8 cellular contexts compared by ENCODE assay signal in genomic region chr1:111203681-111204210, GRCh38. TPM values are rescaled to one million over a fixed set of nuclear protein-coding genes. Genes with fewer than 3 reads are reported as not detected.
DNase-seq lines count a peak whose midpoint lies in the region; ATAC-seq and TF ChIP-seq lines count a peak whose summit lies in the region.

No MANE protein-coding gene starts in this region.

- intact Hi-C loops in colonic mucosa (cut with DNase I), result no loop called here

- no peaks in the 10 kb centered on the region for H3K36me3 ChIP-seq in MM.1S (replicated peaks; ENCODE audit: insufficient read depth, low read length)
- H3K36me3 ChIP-seq in colonic mucosa, result peaks cover under 1% of the 10 kb centered on the region
- H3K36me3 ChIP-seq in mesendoderm (ENCODE audit: control insufficient read depth, insufficient read depth, low read length), result no peaks in the 10 kb centered on the region

- peak; percentile 54 for ATAC-seq in GM21786 (IDR thresholded peaks at IDR 0.05; ENCODE audit: unreplicated experiment)
- peak; percentile 40 to 42 for ATAC-seq in activated CD4-positive, CD25-positive, alpha-beta regulatory T cell treated with anti-CD3 and anti-CD28 coated beads, Interleukin-2, amount 50 U/mL, for 24 hours

- H3K4me3 ChIP-seq in MM.1S (ENCODE audit: low read length) (peak overlapping the region; percentile 62), colonic mucosa (peak overlapping the region; percentile 77), mesendoderm (ENCODE audit: low read length) (no peak overlapping the region)

- peak overlapping the region; percentile 62 for H3K56ac ChIP-seq in mesendoderm (ENCODE audit: low read length)

- H3K9me3 ChIP-seq in MM.1S (replicated peaks; ENCODE audit: insufficient read depth, low read length), result no peaks in the 10 kb centered on the region
- no peaks in the 10 kb centered on the region for H3K9me3 ChIP-seq in colonic mucosa

- no peaks in the 10 kb centered on the region for H4K20me1 ChIP-seq in MM.1S (ENCODE audit: insufficient read depth, low read length)

- H3K23ac ChIP-seq in mesendoderm (ENCODE audit: low read length), result no peak overlapping the region

- H3K4me2 ChIP-seq in MM.1S (ENCODE audit: low read depth, low read length) (peak overlapping the region; percentile 74), mesendoderm (ENCODE audit: low read length) (no peak overlapping the region)

- peak overlapping the region; percentile 56 for H2BK120ac ChIP-seq in mesendoderm (ENCODE audit: low read depth, low read length)

- H4K5ac ChIP-seq in mesendoderm (ENCODE audit: low read length), result no peak overlapping the region

- no peak overlapping the region for H2AK5ac ChIP-seq in mesendoderm (ENCODE audit: low read length)

- no peaks in the 10 kb centered on the region for H3K9me2 ChIP-seq in MM.1S (replicated peaks; ENCODE audit: insufficient read depth, low read length)

- H3K79me2 ChIP-seq in MM.1S (ENCODE audit: low read length) (no peaks in the 10 kb centered on the region), mesendoderm (ENCODE audit: control insufficient read depth, insufficient read depth, low read length) (no peaks in the 10 kb centered on the region)

- DNase-seq in GM03348 (ENCODE audit: low spot score), result peak; percentile 70
- DNase-seq in MM.1S, result peak; percentile 81
- peak; percentile 88 for DNase-seq in colonic mucosa
- DNase-seq in mesendoderm, result no peak
- DNase-seq in stimulated activated CD8-positive, alpha-beta memory T cell treated with anti-CD3 and anti-CD28 coated beads, Interleukin-4, amount 100 ng/mL, for 24 hours (ENCODE audit: low read depth), result peak; percentile 80
- no peak for DNase-seq in NCI-H446 (lab: John Stamatoyannopoulos, UW)

- H3K4me1 ChIP-seq in MM.1S (ENCODE audit: low read length), result peaks cover 25% of the 10 kb centered on the region
- H3K4me1 ChIP-seq in colonic mucosa, result peaks cover 23% of the 10 kb centered on the region
- H3K4me1 ChIP-seq in mesendoderm (ENCODE audit: control insufficient read depth, low read depth, low read length), result no peaks in the 10 kb centered on the region

- H3K18ac ChIP-seq in mesendoderm (ENCODE audit: low read length), result peak overlapping the region; percentile 5

- no peak overlapping the region for H2BK5ac ChIP-seq in mesendoderm (ENCODE audit: low read length)

- peak overlapping the region; percentile 40 for H3K4ac ChIP-seq in mesendoderm (ENCODE audit: low read depth, low read length)

- peak overlapping the region; percentile 51; the same call in 1 of the 2 replicates for H2AFZ ChIP-seq in MM.1S (ENCODE audit: low read length)

- TF ChIP-seq CTCF in MM.1S (IDR thresholded peaks at IDR 0.05; ENCODE audit: low read length), result no peak
- no peak for TF ChIP-seq CTCF in colonic mucosa (IDR thresholded peaks at IDR 0.05)

- peak overlapping the region; percentile 75 for H3K9ac ChIP-seq in MM.1S (ENCODE audit: low read length)
- H3K9ac ChIP-seq in colonic mucosa (ENCODE audit: low read depth in 2 of 2, low read length in 2 of 2), result peak overlapping the region; percentile 88 to 94
- H3K9ac ChIP-seq in mesendoderm (ENCODE audit: low read length), result no peak overlapping the region

- H2BK15ac ChIP-seq in mesendoderm (replicated peaks; ENCODE audit: low read depth), result no peak overlapping the region

- H3F3A ChIP-seq in MM.1S (ENCODE audit: insufficient read depth, low read length), result no peaks in the 10 kb centered on the region

- no peaks in the 10 kb centered on the region for H3K79me1 ChIP-seq in mesendoderm (ENCODE audit: low read length)

- H3K27ac ChIP-seq in MM.1S (ENCODE audit: low read length) (peak overlapping the region; percentile 60; the same call in 1 of the 2 replicates), colonic mucosa (peak overlapping the region; percentile 92), mesendoderm (ENCODE audit: low read depth, low read length) (no peak overlapping the region)

- WGBS in mesendoderm (ENCODE audit: extremely low coverage, insufficient coverage, low lambda C conversion rate), result no CpG with 5 or more reads among the region's 43 CpGs

- H4K8ac ChIP-seq in mesendoderm (ENCODE audit: low read depth, low read length), result no peak overlapping the region

- H3K27me3 ChIP-seq in MM.1S (replicated peaks; ENCODE audit: insufficient read depth, low read length), result no peaks in the 10 kb centered on the region
- no peaks in the 10 kb centered on the region for H3K27me3 ChIP-seq in colonic mucosa
- no peaks in the 10 kb centered on the region for H3K27me3 ChIP-seq in mesendoderm (ENCODE audit: insufficient read depth, low read length, poor library complexity)

RNA-seq across cellular contexts. Expression of gene DENND2D, which starts 3.3 kb away (rescaled TPM):
- total RNA-seq in colonic mucosa, result 10 to 100 TPM; 51.0 to 65.2 TPM
- polyA plus RNA-seq in mesendoderm (2013, experiment 1 of 2), result 0.53 TPM
- 0.46 TPM for polyA plus RNA-seq in mesendoderm (2013, experiment 2 of 2)

RNA-seq across cellular contexts. Expression of gene CHI3L2, which starts 23.8 kb away (rescaled TPM):
- under 1 TPM; 0.49 to 0.53 TPM for total RNA-seq in colonic mucosa
- 0.13 TPM for polyA plus RNA-seq in mesendoderm (2013, experiment 1 of 2)
- polyA plus RNA-seq in mesendoderm (2013, experiment 2 of 2), result not detected

Comparison
In these comparisons a context has a peak if more than half of its experiments do, and no peak if none do; other contexts are left out.
1. DNase-seq: peak in GM03348 (single experiment), MM.1S (single experiment), colonic mucosa (single experiment) and stimulated activated CD8-positive, alpha-beta memory T cell treated with anti-CD3 and anti-CD28 coated beads, Interleukin-4, amount 100 ng/mL, for 24 hours (single experiment); none in mesendoderm (single experiment) and NCI-H446 (0 of 2).